15 cellular contexts compared by ENCODE assay signal in the genomic region with DNA sequence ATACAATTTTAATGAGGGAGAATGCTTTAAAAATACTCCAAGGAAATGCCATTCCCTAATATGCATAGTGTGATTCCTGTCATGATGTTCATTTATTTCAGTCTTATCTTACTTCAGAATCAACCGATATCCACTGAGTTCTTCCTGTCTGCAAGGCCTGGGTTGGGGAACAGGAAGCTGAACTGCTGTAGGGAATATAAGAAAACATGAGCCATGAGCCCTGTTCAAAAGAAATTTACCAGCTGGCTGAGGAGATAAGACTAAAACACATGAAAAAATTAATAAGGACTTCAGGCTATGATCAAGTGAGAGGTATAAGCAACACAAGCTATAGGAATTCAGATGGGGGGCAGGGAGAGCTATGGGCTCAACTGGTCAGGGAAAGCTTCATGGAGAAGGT.
DNase-seq lines count a peak whose midpoint lies in the region; ATAC-seq and TF ChIP-seq lines count a peak whose summit lies in the region.
"Had no signal": no experiment of that assay in that cellular context is flagged by ENCODE, and none has a peak within 500 bp of the region (broad histone marks: within the 10 kb centered on the region; RNA-seq: fewer than 3 reads in every experiment).

No MANE protein-coding gene starts in this region.

- no peak overlapping the region for H3K4me3 Mint-ChIP-seq in glutamatergic neuron (ENCODE audit: unreplicated experiment)
- H3K4me3 Mint-ChIP-seq in stimulated activated memory B cell treated with anti-CD40 and anti-IgM and Interleukin-4, amounts not matched to agents 10 μg/mL and 1 μg/mL and 100 μg/mL, for 72 hours = no peak overlapping the region
- H3K4me3 Mint-ChIP-seq: CD14-positive monocyte had no signal

- TF ChIP-seq CTCF in glutamatergic neuron (IDR thresholded peaks at IDR 0.05; ENCODE audit: partially characterized antibody, unreplicated experiment) = no peak

- no peak overlapping the region for H3K27ac Mint-ChIP-seq in glutamatergic neuron (ENCODE audit: unreplicated experiment)
- no peak overlapping the region for H3K27ac Mint-ChIP-seq in stimulated activated memory B cell treated with anti-CD40 and anti-IgM and Interleukin-4, amounts not matched to agents 10 μg/mL and 1 μg/mL and 100 μg/mL, for 72 hours

- H3K4me1 Mint-ChIP-seq in glutamatergic neuron (ENCODE audit: low read depth, unreplicated experiment) = no peaks in the 10 kb centered on the region
- H3K4me1 Mint-ChIP-seq in stimulated activated memory B cell treated with anti-CD40 and anti-IgM and Interleukin-4, amounts not matched to agents 10 μg/mL and 1 μg/mL and 100 μg/mL, for 72 hours = no peaks in the 10 kb centered on the region

- H3K27me3 Mint-ChIP-seq in glutamatergic neuron (ENCODE audit: unreplicated experiment) = no peaks in the 10 kb centered on the region
- H3K27me3 Mint-ChIP-seq in stimulated activated memory B cell treated with anti-CD40 and anti-IgM and Interleukin-4, amounts not matched to agents 10 μg/mL and 1 μg/mL and 100 μg/mL, for 72 hours = no peaks in the 10 kb centered on the region

- DNase-seq in CMK (ENCODE audit: low read depth) (peak; percentile 85), OCI-M1 (lab: John Stamatoyannopoulos, UW) (peak; percentile 55), UCSD-AML1 (lab: John Stamatoyannopoulos, UW; ENCODE audit: unreplicated experiment) (peak; percentile 55), glomerular endothelial cell (ENCODE audit: extremely low read depth, low read depth, low spot score) (peak; percentile 95), glutamatergic neuron (no peak), foreskin melanocyte (no peak)
- DNase-seq: 8988T, DMS53, NCI-H1105, NCI-H446, NCI-H526, Right ventricle myocardium superior had no signal

- H3K9me3 Mint-ChIP-seq in glutamatergic neuron (ENCODE audit: unreplicated experiment) = peaks cover 4% of the 10 kb centered on the region
- no peaks in the 10 kb centered on the region for H3K9me3 Mint-ChIP-seq in stimulated activated memory B cell treated with anti-CD40 and anti-IgM and Interleukin-4, amounts not matched to agents 10 μg/mL and 1 μg/mL and 100 μg/mL, for 72 hours

- H3K36me3 Mint-ChIP-seq in glutamatergic neuron (ENCODE audit: unreplicated experiment) = no peaks in the 10 kb centered on the region
- H3K36me3 Mint-ChIP-seq in stimulated activated memory B cell treated with anti-CD40 and anti-IgM and Interleukin-4, amounts not matched to agents 10 μg/mL and 1 μg/mL and 100 μg/mL, for 72 hours = no peaks in the 10 kb centered on the region
- H3K36me3 Mint-ChIP-seq: CD14-positive monocyte had no signal

- no peak for ATAC-seq in HG03457 (IDR thresholded peaks at IDR 0.05; ENCODE audit: unreplicated experiment)
- no peak for ATAC-seq in stimulated activated memory B cell treated with anti-CD40 and anti-IgM and Interleukin-4, amounts not matched to agents 10 μg/mL and 1 μg/mL and 100 μg/mL, for 72 hours

Comparison
In these comparisons a context has a peak if more than half of its experiments do, and no peak if none do; other contexts are left out.
1. DNase-seq: peak in CMK (single experiment), OCI-M1 (single experiment), UCSD-AML1 (single experiment) and glomerular endothelial cell (single experiment); none in glutamatergic neuron (single experiment) and foreskin melanocyte (single experiment).